Comparison of ENCODE assay signal across 1 cellular context in genomic region chr1:83704350-83704749, GRCh38.
TF ChIP-seq lines count a peak whose summit lies in the region.

No MANE protein-coding gene starts in this region.

TF ChIP-seq in SK-N-SH, 30 proteins besides CTCF, POLR2A, EP300 and RAD21 (continued from another document):
- TF ChIP-seq, protein P1, sequence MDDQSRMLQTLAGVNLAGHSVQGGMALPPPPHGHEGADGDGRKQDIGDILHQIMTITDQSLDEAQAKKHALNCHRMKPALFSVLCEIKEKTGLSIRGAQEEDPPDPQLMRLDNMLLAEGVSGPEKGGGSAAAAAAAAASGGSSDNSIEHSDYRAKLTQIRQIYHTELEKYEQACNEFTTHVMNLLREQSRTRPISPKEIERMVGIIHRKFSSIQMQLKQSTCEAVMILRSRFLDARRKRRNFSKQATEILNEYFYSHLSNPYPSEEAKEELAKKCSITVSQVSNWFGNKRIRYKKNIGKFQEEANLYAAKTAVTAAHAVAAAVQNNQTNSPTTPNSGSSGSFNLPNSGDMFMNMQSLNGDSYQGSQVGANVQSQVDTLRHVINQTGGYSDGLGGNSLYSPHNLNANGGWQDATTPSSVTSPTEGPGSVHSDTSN (IDR thresholded peaks at IDR 0.05), result no peak
- TF ChIP-seq ELF1 (IDR thresholded peaks at IDR 0.05) (no peak), FOXJ3 (CRISPR knock-in tag; IDR thresholded peaks at IDR 0.05) (no peak), REST (IDR thresholded peaks at IDR 0.05; ENCODE audit: low read depth, low read length) (no peak), RCOR1 (IDR thresholded peaks at IDR 0.05; ENCODE audit: low read length) (no peak)
- TF ChIP-seq, protein P2, sequence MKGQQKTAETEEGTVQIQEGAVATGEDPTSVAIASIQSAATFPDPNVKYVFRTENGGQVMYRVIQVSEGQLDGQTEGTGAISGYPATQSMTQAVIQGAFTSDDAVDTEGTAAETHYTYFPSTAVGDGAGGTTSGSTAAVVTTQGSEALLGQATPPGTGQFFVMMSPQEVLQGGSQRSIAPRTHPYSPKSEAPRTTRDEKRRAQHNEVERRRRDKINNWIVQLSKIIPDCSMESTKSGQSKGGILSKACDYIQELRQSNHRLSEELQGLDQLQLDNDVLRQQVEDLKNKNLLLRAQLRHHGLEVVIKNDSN (IDR thresholded peaks at IDR 0.05; ENCODE audit: borderline replicate concordance, low read depth), result no peak
